ENCODE assay signal across 24 cellular contexts in the genomic region with DNA sequence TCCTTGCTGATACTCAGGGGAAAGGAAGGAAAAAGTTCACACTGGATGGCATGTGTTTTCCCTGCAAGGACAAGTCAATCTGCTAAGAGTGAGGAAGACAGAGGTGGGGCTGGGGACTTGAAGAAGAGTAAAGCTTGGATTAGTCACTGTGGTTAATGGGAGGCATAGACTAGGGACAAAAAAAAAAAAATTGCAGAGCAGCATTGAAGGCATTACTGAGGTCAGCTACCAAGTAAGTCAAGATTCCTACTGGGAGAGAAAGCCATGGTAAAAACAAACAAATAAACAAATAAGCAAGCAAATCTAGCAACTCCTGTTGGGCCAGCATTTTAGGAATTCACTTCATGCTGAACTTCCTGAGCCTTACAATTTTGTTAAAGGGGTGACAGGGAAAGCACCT. TPM values are rescaled to one million over a fixed set of nuclear protein-coding genes. Genes with fewer than 3 reads are reported as not detected.
A peak's percentile ranks its signal among the peaks of the same experiment; 100 is the strongest.
DNase-seq lines count a peak whose midpoint lies in the region; ATAC-seq and TF ChIP-seq lines count a peak whose summit lies in the region.
"Had no signal": no experiment of that assay in that cellular context is flagged by ENCODE, and none has a peak within 500 bp of the region (broad histone marks: within the 10 kb centered on the region; RNA-seq: fewer than 3 reads in every experiment).

No MANE protein-coding gene starts in this region.

- ATAC-seq in gastrocnemius medialis (no peak), GM21528 (IDR thresholded peaks at IDR 0.05; ENCODE audit: low FRiP score, unreplicated experiment) (no peak)
- ATAC-seq in activated T-cell treated with anti-CD3 and anti-CD28 coated beads, Interleukin-2, amount 50 U/mL, for 72 hours (replicated peaks in 1 of 2): no peak
- ATAC-seq: GM12878, Panc1 had no signal

- no peaks in the 10 kb centered on the region for H3K9me3 Mint-ChIP-seq in activated T-cell treated with anti-CD3 and anti-CD28 coated beads, Interleukin-2, amount 50 U/mL, for 72 hours
- H3K9me3 Mint-ChIP-seq in activated naive CD4-positive, alpha-beta T cell treated with anti-CD3 and anti-CD28 coated beads for 36 hours: no peaks in the 10 kb centered on the region

- no peaks in the 10 kb centered on the region for H3K36me3 Mint-ChIP-seq in activated T-cell treated with anti-CD3 and anti-CD28 coated beads, Interleukin-2, amount 50 U/mL, for 72 hours (ENCODE audit: insufficient read depth in 2 of 2)
- no peaks in the 10 kb centered on the region for H3K36me3 Mint-ChIP-seq in activated naive CD4-positive, alpha-beta T cell treated with anti-CD3 and anti-CD28 coated beads for 36 hours (ENCODE audit: low read depth)
- H3K36me3 Mint-ChIP-seq: CD4-positive, alpha-beta memory T cell had no signal

- in situ Hi-C loops in gastrocnemius medialis (cut with MboI; ENCODE audit: low sequenced_read_pairs in 4 of 4): no loop called here

- intact Hi-C loops in gastrocnemius medialis (cut with DNase I; ENCODE audit: low total_unique reads): no loop called here
- intact Hi-C loops in activated naive CD4-positive, alpha-beta T cell treated with anti-CD3 and anti-CD28 coated beads for 36 hours (cut with micrococcal nuclease): no loop called here

- H3K27me3 Mint-ChIP-seq in activated T-cell treated with anti-CD3 and anti-CD28 coated beads, Interleukin-2, amount 50 U/mL, for 72 hours (ENCODE audit: low read depth): peaks cover 24% of the 10 kb centered on the region
- no peaks in the 10 kb centered on the region for H3K27me3 Mint-ChIP-seq in activated naive CD4-positive, alpha-beta T cell treated with anti-CD3 and anti-CD28 coated beads for 36 hours (ENCODE audit: low read depth)

- H3K4me1 Mint-ChIP-seq in activated T-cell treated with anti-CD3 and anti-CD28 coated beads, Interleukin-2, amount 50 U/mL, for 72 hours (ENCODE audit: low read depth): no peaks in the 10 kb centered on the region
- H3K4me1 Mint-ChIP-seq in activated naive CD4-positive, alpha-beta T cell treated with anti-CD3 and anti-CD28 coated beads for 36 hours (ENCODE audit: low read depth): no peaks in the 10 kb centered on the region
- H3K4me1 Mint-ChIP-seq: CD4-positive, alpha-beta memory T cell had no signal

- TF ChIP-seq POLR2A in gastrocnemius medialis (IDR thresholded peaks at IDR 0.05): no peak

- no peaks in the 10 kb centered on the region for H3K36me3 ChIP-seq in gastrocnemius medialis
- H3K36me3 ChIP-seq: BLaER1 treated with 17β-estradiol and CSF1 and Interleukin-3, amounts not matched to agents 10 nM and 100 nM; SJSA1 had no signal

- H3K9me3 ChIP-seq in gastrocnemius medialis: no peaks in the 10 kb centered on the region
- H3K9me3 ChIP-seq: BLaER1 treated with 17β-estradiol and CSF1 and Interleukin-3, amounts not matched to agents 10 nM and 100 nM; Caco-2; SJSA1 had no signal

- no peak overlapping the region for H3K4me3 Mint-ChIP-seq in activated T-cell treated with anti-CD3 and anti-CD28 coated beads, Interleukin-2, amount 50 U/mL, for 72 hours
- no peak overlapping the region for H3K4me3 Mint-ChIP-seq in activated naive CD4-positive, alpha-beta T cell treated with anti-CD3 and anti-CD28 coated beads for 36 hours
- H3K4me3 Mint-ChIP-seq: HFFc6 had no signal

- no peak overlapping the region for H3K27ac ChIP-seq in gastrocnemius medialis
- H3K27ac ChIP-seq: BLaER1 treated with 17β-estradiol and CSF1 and Interleukin-3, amounts not matched to agents 10 nM and 100 nM; SJSA1 had no signal

- DNase-seq in M059J (ENCODE audit: low read depth) (peak; percentile 29), astrocyte of the hippocampus (ENCODE audit: low read depth, low spot score) (peak; percentile 8), iPS-NIHi7 (ENCODE audit: extremely low spot score) (peak; percentile 14), renal cortical epithelial cell (ENCODE audit: low read depth) (peak; percentile 38), gastrocnemius medialis (no peak)
- no peak for DNase-seq in activated T-cell treated with anti-CD3 and anti-CD28 coated beads, Interleukin-2, amount 50 U/mL, for 72 hours
- DNase-seq in activated naive CD4-positive, alpha-beta T cell treated with anti-CD3 and anti-CD28 coated beads for 36 hours: no peak
- DNase-seq: Caco-2; CD4-positive, alpha-beta memory T cell; DMS 273 treated with DMSO at 0.1 percent for 48 hours; DND-41; HFFc6; Kasumi-1; MM.1S; NCI-H1092; NCI-H1436; NCI-H187 treated with DMSO at 0.1 percent for 48 hours; NCI-H510A; NCI-H748 treated with DMSO at 0.1 percent for 48 hours had no signal

- H3K4me1 ChIP-seq in gastrocnemius medialis: no peaks in the 10 kb centered on the region
- H3K4me1 ChIP-seq: BLaER1 treated with 17β-estradiol and CSF1 and Interleukin-3, amounts not matched to agents 10 nM and 100 nM; Caco-2; SJSA1 had no signal

- CTCF ChIA-PET in activated naive CD4-positive, alpha-beta T cell treated with anti-CD3 and anti-CD28 coated beads for 36 hours (lab: Charles Lee): no interaction called here

- TF ChIP-seq CTCF in gastrocnemius medialis (IDR thresholded peaks at IDR 0.05 in 4 of 5, conservative IDR thresholded peaks at IDR 0.05 in 1 of 5): no peak

- H3K4me3 ChIP-seq in gastrocnemius medialis: no peak overlapping the region
- H3K4me3 ChIP-seq: BLaER1 treated with 17β-estradiol and CSF1 and Interleukin-3, amounts not matched to agents 10 nM and 100 nM; GM12878; SJSA1 had no signal

- no peak overlapping the region for H3K27ac Mint-ChIP-seq in activated T-cell treated with anti-CD3 and anti-CD28 coated beads, Interleukin-2, amount 50 U/mL, for 72 hours
- H3K27ac Mint-ChIP-seq in activated naive CD4-positive, alpha-beta T cell treated with anti-CD3 and anti-CD28 coated beads for 36 hours: no peak overlapping the region
- H3K27ac Mint-ChIP-seq: CD4-positive, alpha-beta memory T cell; HFFc6 had no signal

- no peaks in the 10 kb centered on the region for H3K27me3 ChIP-seq in gastrocnemius medialis
- H3K27me3 ChIP-seq: SJSA1 had no signal

RNA-seq across cellular contexts. Expression of a gene that starts 58.2 kb away (rescaled TPM):
- total RNA-seq in M059J (2014; rRNA removed; shearing (Covaris generic)): 8.6 and 17.7 TPM in 2 replicates
- 19.4 and 80.6 TPM in 2 replicates for total RNA-seq in renal cortical epithelial cell
- total RNA-seq in gastrocnemius medialis: 10 to 100 TPM in 2 of 4 donors, 1 to 10 TPM in 2; 3.1 to 14.9 (median 9.6) TPM
- not detected for total RNA-seq in activated T-cell treated with anti-CD3 and anti-CD28 coated beads, Interleukin-2, amount 50 U/mL, for 72 hours
- total RNA-seq in activated naive CD4-positive, alpha-beta T cell treated with anti-CD3 and anti-CD28 coated beads for 36 hours: under 1 TPM; 0.05 TPM
- total RNA-seq: CD4-positive, alpha-beta memory T cell; HFFc6 had no signal

Comparison
In these comparisons a context has a peak if more than half of its experiments do, and no peak if none do; other contexts are left out.
1. DNase-seq: peak in M059J (single experiment), astrocyte of the hippocampus (single experiment), iPS-NIHi7 (single experiment) and renal cortical epithelial cell (single experiment); none in gastrocnemius medialis (0 of 2), activated T-cell treated with anti-CD3 and anti-CD28 coated beads, Interleukin-2, amount 50 U/mL, for 72 hours (0 of 2) and activated naive CD4-positive, alpha-beta T cell treated with anti-CD3 and anti-CD28 coated beads for 36 hours (single experiment).